In genomic region chr15:60552224-60552623, GRCh38 we compare ENCODE assay signal across 26 cellular contexts.
DNase-seq lines count a peak whose midpoint lies in the region; ATAC-seq and TF ChIP-seq lines count a peak whose summit lies in the region.
"Had no signal": no experiment of that assay in that cellular context is flagged by ENCODE, and none has a peak within 500 bp of the region (broad histone marks: within the 10 kb centered on the region; RNA-seq: fewer than 3 reads in every experiment).

No MANE protein-coding gene starts in this region.

- H3K4me3 ChIP-seq in GM23338 = no peak overlapping the region
- H3K4me3 ChIP-seq: esophagus muscularis mucosa, gastroesophageal sphincter, skin epidermis, tibial artery had no signal

- no peak overlapping the region for H2AFZ ChIP-seq in GM23338

- H3K9me2 ChIP-seq in GM23338 (ENCODE audit: insufficient read depth) = no peaks in the 10 kb centered on the region

- no peak for TF ChIP-seq CTCF in GM23338 (conservative IDR thresholded peaks at IDR 0.05; ENCODE audit: low read depth in 2 of 2)
- no peak for TF ChIP-seq CTCF in progenitor cell of endocrine pancreas (IDR thresholded peaks at IDR 0.05; ENCODE audit: unreplicated experiment)

- no peaks in the 10 kb centered on the region for H3K27me3 ChIP-seq in GM23338 (ENCODE audit: insufficient read depth)
- H3K27me3 ChIP-seq: esophagus muscularis mucosa, gastroesophageal sphincter, neutrophil, tibial artery had no signal

- peaks cover 9% of the 10 kb centered on the region for H3K9me3 Mint-ChIP-seq in T-helper 1 cell treated with Interleukin-12 subunit alpha and Interleukin-12 subunit beta and Interleukin-4 antibody, amounts not matched to agents 30 μg/mL and 1 μg/mL, for 36 hours
- H3K9me3 Mint-ChIP-seq in GM23338 (peaks cover 4% of the 10 kb centered on the region; the same call in 1 of the 3 replicates), progenitor cell of endocrine pancreas (ENCODE audit: low read depth) (peaks cover 4% of the 10 kb centered on the region)
- peaks cover 10% of the 10 kb centered on the region for H3K9me3 Mint-ChIP-seq in activated naive CD8-positive, alpha-beta T cell treated with anti-CD3 and anti-CD28 coated beads for 36 hours
- H3K9me3 Mint-ChIP-seq: stimulated activated naive B cell treated with anti-CD40 and anti-IgM and Interleukin-4, amounts not matched to agents 10 μg/mL and 1 μg/mL and 100 μg/mL, for 72 hours had no signal

- H3K27ac ChIP-seq in GM23338 (ENCODE audit: low read depth) = peak overlapping the region; percentile 24; the same call in 1 of the 2 replicates
- H3K27ac ChIP-seq: 22Rv1, esophagus muscularis mucosa, gastroesophageal sphincter, HL-60, neutrophil, tibial artery had no signal

- H4K20me1 ChIP-seq in GM23338 (replicated peaks; ENCODE audit: insufficient read depth) = no peaks in the 10 kb centered on the region

- H3K4me1 ChIP-seq in GM23338 (ENCODE audit: insufficient read depth) = peaks cover 60% of the 10 kb centered on the region
- H3K4me1 ChIP-seq: tibial artery had no signal

- peaks cover 80% of the 10 kb centered on the region for H3K4me1 Mint-ChIP-seq in T-helper 1 cell treated with Interleukin-12 subunit alpha and Interleukin-12 subunit beta and Interleukin-4 antibody, amounts not matched to agents 30 μg/mL and 1 μg/mL, for 36 hours (ENCODE audit: low read depth)
- peaks cover 47% of the 10 kb centered on the region for H3K4me1 Mint-ChIP-seq in GM23338
- peaks cover 91% of the 10 kb centered on the region for H3K4me1 Mint-ChIP-seq in activated naive CD8-positive, alpha-beta T cell treated with anti-CD3 and anti-CD28 coated beads for 36 hours
- peaks cover 24% of the 10 kb centered on the region for H3K4me1 Mint-ChIP-seq in progenitor cell of endocrine pancreas (ENCODE audit: low read depth)

- H3K4me2 ChIP-seq in GM23338 = no peak overlapping the region

- H3K27me3 Mint-ChIP-seq in T-helper 1 cell treated with Interleukin-12 subunit alpha and Interleukin-12 subunit beta and Interleukin-4 antibody, amounts not matched to agents 30 μg/mL and 1 μg/mL, for 36 hours (ENCODE audit: low read depth) = no peaks in the 10 kb centered on the region
- H3K27me3 Mint-ChIP-seq in GM23338 (ENCODE audit: insufficient read depth, low read depth, poor library complexity) = no peaks in the 10 kb centered on the region
- no peaks in the 10 kb centered on the region for H3K27me3 Mint-ChIP-seq in activated naive CD8-positive, alpha-beta T cell treated with anti-CD3 and anti-CD28 coated beads for 36 hours
- no peaks in the 10 kb centered on the region for H3K27me3 Mint-ChIP-seq in progenitor cell of endocrine pancreas
- H3K27me3 Mint-ChIP-seq: stimulated activated naive B cell treated with anti-CD40 and anti-IgM and Interleukin-4, amounts not matched to agents 10 μg/mL and 1 μg/mL and 100 μg/mL, for 72 hours had no signal

- H3K36me3 ChIP-seq in GM23338 (ENCODE audit: insufficient read depth) = no peaks in the 10 kb centered on the region
- H3K36me3 ChIP-seq: esophagus muscularis mucosa, gastroesophageal sphincter, neutrophil, tibial artery had no signal

- peak; percentile 19; the same call in 2 of the 3 replicates for ATAC-seq in GM23338
- ATAC-seq in GM19351 (IDR thresholded peaks at IDR 0.05; ENCODE audit: unreplicated experiment) = no peak
- ATAC-seq in GM18868 (IDR thresholded peaks at IDR 0.05; ENCODE audit: unreplicated experiment) = no peak
- ATAC-seq: gastroesophageal sphincter; Right ventricle myocardium inferior; stimulated activated naive B cell treated with anti-CD40 and anti-IgM and Interleukin-4, amounts not matched to agents 10 μg/mL and 1 μg/mL and 100 μg/mL, for 72 hours had no signal

- DNase-seq in T-helper 1 cell (no peak), GM23338 (ENCODE audit: low spot score) (peak; percentile 37), progenitor cell of endocrine pancreas (ENCODE audit: low spot score, unreplicated experiment) (no peak), AG08395 (ENCODE audit: low spot score) (no peak)
- no peak for DNase-seq in activated naive CD8-positive, alpha-beta T cell treated with anti-CD3 and anti-CD28 coated beads for 36 hours
- DNase-seq: activated naive CD4-positive, alpha-beta T cell treated with anti-CD3 and anti-CD28 coated beads, Interleukin-2, amount 50 U/mL, for 16 hours; AML-193; effector CD8-positive, alpha-beta T cell; GOT3; IMR-90; islet precursor cell; NCI-H1417; NCI-H2081 treated with DMSO at 0.1 percent for 48 hours; stimulated activated CD4-positive, alpha-beta T cell treated with anti-CD3 and anti-CD28 coated beads, Interleukin-1b, Interleukin-23, amount 100 ng/mL, for 48 hours; stimulated activated naive B cell treated with anti-CD40 and anti-IgM and Interleukin-4, amounts not matched to agents 10 μg/mL and 1 μg/mL and 100 μg/mL, for 72 hours; tibial artery had no signal

- H3K4me3 Mint-ChIP-seq in T-helper 1 cell treated with Interleukin-12 subunit alpha and Interleukin-12 subunit beta and Interleukin-4 antibody, amounts not matched to agents 30 μg/mL and 1 μg/mL, for 36 hours = peak overlapping the region; percentile 22
- H3K4me3 Mint-ChIP-seq in GM23338 (no peak overlapping the region), progenitor cell of endocrine pancreas (ENCODE audit: low read depth) (no peak overlapping the region)
- H3K4me3 Mint-ChIP-seq in activated naive CD8-positive, alpha-beta T cell treated with anti-CD3 and anti-CD28 coated beads for 36 hours = no peak overlapping the region
- H3K4me3 Mint-ChIP-seq: stimulated activated naive B cell treated with anti-CD40 and anti-IgM and Interleukin-4, amounts not matched to agents 10 μg/mL and 1 μg/mL and 100 μg/mL, for 72 hours had no signal

- H3K27ac Mint-ChIP-seq in T-helper 1 cell treated with Interleukin-12 subunit alpha and Interleukin-12 subunit beta and Interleukin-4 antibody, amounts not matched to agents 30 μg/mL and 1 μg/mL, for 36 hours = peak overlapping the region; percentile 91
- H3K27ac Mint-ChIP-seq in GM23338 = no peak overlapping the region
- peak overlapping the region; percentile 81 for H3K27ac Mint-ChIP-seq in activated naive CD8-positive, alpha-beta T cell treated with anti-CD3 and anti-CD28 coated beads for 36 hours
- peak overlapping the region; percentile 46 for H3K27ac Mint-ChIP-seq in progenitor cell of endocrine pancreas
- H3K27ac Mint-ChIP-seq: stimulated activated naive B cell treated with anti-CD40 and anti-IgM and Interleukin-4, amounts not matched to agents 10 μg/mL and 1 μg/mL and 100 μg/mL, for 72 hours had no signal

- peaks cover 52% of the 10 kb centered on the region for H3K36me3 Mint-ChIP-seq in T-helper 1 cell treated with Interleukin-12 subunit alpha and Interleukin-12 subunit beta and Interleukin-4 antibody, amounts not matched to agents 30 μg/mL and 1 μg/mL, for 36 hours (ENCODE audit: low read depth)
- H3K36me3 Mint-ChIP-seq in GM23338 (ENCODE audit: low read depth) = 0 out of 3 replicates have a peak, but pooled peaks cover 6% of the 10 kb centered on the region
- H3K36me3 Mint-ChIP-seq in activated naive CD8-positive, alpha-beta T cell treated with anti-CD3 and anti-CD28 coated beads for 36 hours = peaks cover 32% of the 10 kb centered on the region
- H3K36me3 Mint-ChIP-seq in progenitor cell of endocrine pancreas (ENCODE audit: insufficient read depth) = peaks cover 3% of the 10 kb centered on the region

- no peaks in the 10 kb centered on the region for H3K79me2 ChIP-seq in GM23338 (replicated peaks; ENCODE audit: insufficient read depth)

- no peaks in the 10 kb centered on the region for H3F3A ChIP-seq in GM23338 (replicated peaks; ENCODE audit: low read depth)

TF ChIP-seq in GM23338, 12 proteins besides CTCF, POLR2A, EP300 and RAD21 (continues in another document):
- TF ChIP-seq NANOG (IDR thresholded peaks at IDR 0.05; ENCODE audit: borderline replicate concordance) (no peak), ZNF331 (CRISPR knock-in tag; IDR thresholded peaks at IDR 0.05; ENCODE audit: low read depth) (no peak)
